Comparison of ENCODE assay signal across 1 cellular context in the genomic region with DNA sequence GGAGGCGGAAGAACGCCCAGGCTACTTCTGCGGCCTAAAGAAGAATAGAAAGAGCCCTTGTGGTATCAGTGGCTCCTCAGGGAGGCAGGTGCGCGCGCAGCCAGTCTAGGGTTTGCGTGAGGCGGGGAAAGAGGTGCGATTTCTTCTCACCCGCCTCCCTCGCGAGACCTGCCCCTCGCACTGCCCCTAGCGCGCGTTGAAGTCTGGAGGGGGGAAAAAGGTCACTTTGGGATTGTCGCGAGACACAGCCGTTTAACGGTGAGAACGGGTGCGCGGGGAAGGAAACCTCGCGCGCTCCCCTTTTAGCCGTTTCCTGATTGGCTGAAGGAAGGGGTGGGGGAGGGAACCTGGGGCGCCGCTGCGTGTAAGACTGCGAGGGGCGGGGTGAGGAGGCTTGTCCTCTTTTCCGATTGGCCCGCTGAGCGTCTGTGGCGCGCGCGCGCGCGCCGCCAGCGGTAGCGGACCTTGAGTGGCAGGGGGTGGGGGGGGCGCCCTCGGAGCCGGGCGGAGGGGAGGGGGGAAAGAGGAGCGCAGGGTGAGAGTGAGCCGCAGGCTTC.
TF ChIP-seq lines count a peak whose summit lies in the region.

A gene with protein sequence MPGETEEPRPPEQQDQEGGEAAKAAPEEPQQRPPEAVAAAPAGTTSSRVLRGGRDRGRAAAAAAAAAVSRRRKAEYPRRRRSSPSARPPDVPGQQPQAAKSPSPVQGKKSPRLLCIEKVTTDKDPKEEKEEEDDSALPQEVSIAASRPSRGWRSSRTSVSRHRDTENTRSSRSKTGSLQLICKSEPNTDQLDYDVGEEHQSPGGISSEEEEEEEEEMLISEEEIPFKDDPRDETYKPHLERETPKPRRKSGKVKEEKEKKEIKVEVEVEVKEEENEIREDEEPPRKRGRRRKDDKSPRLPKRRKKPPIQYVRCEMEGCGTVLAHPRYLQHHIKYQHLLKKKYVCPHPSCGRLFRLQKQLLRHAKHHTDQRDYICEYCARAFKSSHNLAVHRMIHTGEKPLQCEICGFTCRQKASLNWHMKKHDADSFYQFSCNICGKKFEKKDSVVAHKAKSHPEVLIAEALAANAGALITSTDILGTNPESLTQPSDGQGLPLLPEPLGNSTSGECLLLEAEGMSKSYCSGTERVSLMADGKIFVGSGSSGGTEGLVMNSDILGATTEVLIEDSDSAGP (plus strand): TSS at position 429 of the 557 bp plus-strand sequence. CDS start 219 bp downstream, outside the sequence.

TF ChIP-seq in GM23338, 12 proteins besides CTCF, POLR2A, EP300 and RAD21:
- TF ChIP-seq CREB1 (CRISPR knock-in tag; IDR thresholded peaks at IDR 0.05; ENCODE audit: low read depth) (0 out of 2 replicates have a peak, but pooled peaks have one; percentile 31), POLR2AphosphoS5 (IDR thresholded peaks at IDR 0.05; ENCODE audit: low read depth) (peak; percentile 73), EZH2 (IDR thresholded peaks at IDR 0.05; ENCODE audit: low read depth, unreplicated experiment) (no peak)
- TF ChIP-seq, protein P1, sequence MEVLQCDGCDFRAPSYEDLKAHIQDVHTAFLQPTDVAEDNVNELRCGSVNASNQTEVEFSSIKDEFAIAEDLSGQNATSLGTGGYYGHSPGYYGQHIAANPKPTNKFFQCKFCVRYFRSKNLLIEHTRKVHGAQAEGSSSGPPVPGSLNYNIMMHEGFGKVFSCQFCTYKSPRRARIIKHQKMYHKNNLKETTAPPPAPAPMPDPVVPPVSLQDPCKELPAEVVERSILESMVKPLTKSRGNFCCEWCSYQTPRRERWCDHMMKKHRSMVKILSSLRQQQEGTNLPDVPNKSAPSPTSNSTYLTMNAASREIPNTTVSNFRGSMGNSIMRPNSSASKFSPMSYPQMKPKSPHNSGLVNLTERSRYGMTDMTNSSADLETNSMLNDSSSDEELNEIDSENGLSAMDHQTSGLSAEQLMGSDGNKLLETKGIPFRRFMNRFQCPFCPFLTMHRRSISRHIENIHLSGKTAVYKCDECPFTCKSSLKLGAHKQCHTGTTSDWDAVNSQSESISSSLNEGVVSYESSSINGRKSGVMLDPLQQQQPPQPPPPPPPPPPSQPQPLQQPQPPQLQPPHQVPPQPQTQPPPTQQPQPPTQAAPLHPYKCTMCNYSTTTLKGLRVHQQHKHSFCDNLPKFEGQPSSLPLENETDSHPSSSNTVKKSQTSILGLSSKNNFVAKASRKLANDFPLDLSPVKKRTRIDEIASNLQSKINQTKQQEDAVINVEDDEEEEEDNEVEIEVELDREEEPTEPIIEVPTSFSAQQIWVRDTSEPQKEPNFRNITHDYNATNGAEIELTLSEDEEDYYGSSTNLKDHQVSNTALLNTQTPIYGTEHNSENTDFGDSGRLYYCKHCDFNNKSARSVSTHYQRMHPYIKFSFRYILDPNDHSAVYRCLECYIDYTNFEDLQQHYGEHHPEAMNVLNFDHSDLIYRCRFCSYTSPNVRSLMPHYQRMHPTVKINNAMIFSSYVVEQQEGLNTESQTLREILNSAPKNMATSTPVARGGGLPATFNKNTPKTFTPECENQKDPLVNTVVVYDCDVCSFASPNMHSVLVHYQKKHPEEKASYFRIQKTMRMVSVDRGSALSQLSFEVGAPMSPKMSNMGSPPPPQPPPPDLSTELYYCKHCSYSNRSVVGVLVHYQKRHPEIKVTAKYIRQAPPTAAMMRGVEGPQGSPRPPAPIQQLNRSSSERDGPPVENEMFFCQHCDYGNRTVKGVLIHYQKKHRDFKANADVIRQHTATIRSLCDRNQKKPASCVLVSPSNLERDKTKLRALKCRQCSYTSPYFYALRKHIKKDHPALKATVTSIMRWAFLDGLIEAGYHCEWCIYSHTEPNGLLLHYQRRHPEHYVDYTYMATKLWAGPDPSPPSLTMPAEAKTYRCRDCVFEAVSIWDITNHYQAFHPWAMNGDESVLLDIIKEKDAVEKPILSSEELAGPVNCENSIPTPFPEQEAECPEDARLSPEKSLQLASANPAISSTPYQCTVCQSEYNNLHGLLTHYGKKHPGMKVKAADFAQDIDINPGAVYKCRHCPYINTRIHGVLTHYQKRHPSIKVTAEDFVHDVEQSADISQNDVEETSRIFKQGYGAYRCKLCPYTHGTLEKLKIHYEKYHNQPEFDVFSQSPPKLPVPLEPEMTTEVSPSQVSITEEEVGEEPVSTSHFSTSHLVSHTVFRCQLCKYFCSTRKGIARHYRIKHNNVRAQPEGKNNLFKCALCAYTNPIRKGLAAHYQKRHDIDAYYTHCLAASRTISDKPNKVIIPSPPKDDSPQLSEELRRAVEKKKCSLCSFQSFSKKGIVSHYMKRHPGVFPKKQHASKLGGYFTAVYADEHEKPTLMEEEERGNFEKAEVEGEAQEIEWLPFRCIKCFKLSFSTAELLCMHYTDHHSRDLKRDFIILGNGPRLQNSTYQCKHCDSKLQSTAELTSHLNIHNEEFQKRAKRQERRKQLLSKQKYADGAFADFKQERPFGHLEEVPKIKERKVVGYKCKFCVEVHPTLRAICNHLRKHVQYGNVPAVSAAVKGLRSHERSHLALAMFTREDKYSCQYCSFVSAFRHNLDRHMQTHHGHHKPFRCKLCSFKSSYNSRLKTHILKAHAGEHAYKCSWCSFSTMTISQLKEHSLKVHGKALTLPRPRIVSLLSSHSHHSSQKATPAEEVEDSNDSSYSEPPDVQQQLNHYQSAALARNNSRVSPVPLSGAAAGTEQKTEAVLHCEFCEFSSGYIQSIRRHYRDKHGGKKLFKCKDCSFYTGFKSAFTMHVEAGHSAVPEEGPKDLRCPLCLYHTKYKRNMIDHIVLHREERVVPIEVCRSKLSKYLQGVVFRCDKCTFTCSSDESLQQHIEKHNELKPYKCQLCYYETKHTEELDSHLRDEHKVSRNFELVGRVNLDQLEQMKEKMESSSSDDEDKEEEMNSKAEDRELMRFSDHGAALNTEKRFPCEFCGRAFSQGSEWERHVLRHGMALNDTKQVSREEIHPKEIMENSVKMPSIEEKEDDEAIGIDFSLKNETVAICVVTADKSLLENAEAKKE (CRISPR knock-in tag; IDR thresholded peaks at IDR 0.05) = no peak
